22 cellular contexts compared by ENCODE assay signal in the genomic region with DNA sequence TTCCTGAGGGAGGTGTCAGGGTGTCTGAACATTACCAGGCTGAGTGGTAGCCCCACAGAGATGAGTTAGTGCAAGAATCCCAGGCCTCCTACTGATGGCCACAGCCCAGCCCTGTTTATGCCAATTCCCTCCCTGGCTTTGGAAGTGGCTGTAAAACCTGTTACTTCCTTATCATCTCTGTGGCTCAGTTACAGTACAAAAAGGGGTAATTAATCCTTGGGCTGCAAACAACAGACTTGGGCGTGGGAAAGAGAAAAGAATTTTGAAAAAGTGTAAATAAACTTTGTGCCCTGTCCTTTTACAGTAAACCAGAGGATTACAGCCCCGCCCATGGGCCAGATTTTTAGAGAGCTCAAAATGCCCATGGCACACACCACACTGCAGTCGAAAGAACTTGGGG.
DNase-seq lines count a peak whose midpoint lies in the region; ATAC-seq and TF ChIP-seq lines count a peak whose summit lies in the region.
"Had no signal": no experiment of that assay in that cellular context is flagged by ENCODE, and none has a peak within 500 bp of the region (broad histone marks: within the 10 kb centered on the region; RNA-seq: fewer than 3 reads in every experiment).

No MANE protein-coding gene starts in this region.

- H3K36me3 Mint-ChIP-seq in CD8-positive, alpha-beta T cell = no peaks in the 10 kb centered on the region
- H3K36me3 Mint-ChIP-seq: memory B cell; naive thymus-derived CD8-positive, alpha-beta T cell had no signal

- 48 to 60% methylated on average over 1 to 3 of the region's 3 CpGs for WGBS in transverse colon (ENCODE audit: low coverage in 1 of 2), 2 donors

- H3K27ac ChIP-seq in left lung = peak overlapping the region; percentile 36 to 51
- peak overlapping the region; percentile 10 to 61 (median 36) for H3K27ac ChIP-seq in transverse colon
- no peak overlapping the region for H3K27ac ChIP-seq in CD8-positive, alpha-beta T cell (ENCODE audit: low read depth, low read length)
- H3K27ac ChIP-seq: coronary artery had no signal

- CTCF ChIA-PET in CD8-positive, alpha-beta T cell (lab: Charles Lee) = no interaction called here

- H3K27me3 ChIP-seq in left lung (no peaks in the 10 kb centered on the region), transverse colon (no peaks in the 10 kb centered on the region)
- H3K27me3 ChIP-seq in CD8-positive, alpha-beta T cell (ENCODE audit: insufficient read depth, low read length) = no peaks in the 10 kb centered on the region
- H3K27me3 ChIP-seq: upper lobe of left lung had no signal

- H3K9me3 Mint-ChIP-seq in CD8-positive, alpha-beta T cell = no peaks in the 10 kb centered on the region
- H3K9me3 Mint-ChIP-seq: endodermal cell; H9; memory B cell; naive thymus-derived CD8-positive, alpha-beta T cell had no signal

- peak; percentile 59 for ATAC-seq in left lung
- ATAC-seq in CD8-positive, alpha-beta T cell = no peak
- ATAC-seq: activated CD8-positive, alpha-beta T cell treated with anti-CD3 and anti-CD28 coated beads, Interleukin-2, amount 10 ng/mL, durations not matched to agents 7 days and 5 days; naive thymus-derived CD8-positive, alpha-beta T cell had no signal

- H3K27ac Mint-ChIP-seq in CD8-positive, alpha-beta T cell = no peak overlapping the region
- H3K27ac Mint-ChIP-seq: activated CD8-positive, alpha-beta T cell treated with anti-CD3 and anti-CD28 coated beads, Interleukin-2, amount 10 ng/mL, durations not matched to agents 7 days and 5 days; B cell; endodermal cell; H9; memory B cell; naive thymus-derived CD8-positive, alpha-beta T cell had no signal

- H3K36me3 ChIP-seq in left lung = no peaks in the 10 kb centered on the region
- H3K36me3 ChIP-seq in transverse colon = no peaks in the 10 kb centered on the region
- H3K36me3 ChIP-seq in CD8-positive, alpha-beta T cell (ENCODE audit: insufficient read depth, low read length) = no peaks in the 10 kb centered on the region
- H3K36me3 ChIP-seq: upper lobe of left lung had no signal

- no peaks in the 10 kb centered on the region for H3K27me3 Mint-ChIP-seq in CD8-positive, alpha-beta T cell (ENCODE audit: low read depth)
- H3K27me3 Mint-ChIP-seq: B cell; memory B cell; naive thymus-derived CD8-positive, alpha-beta T cell had no signal

- no peak for TF ChIP-seq CTCF in left lung (IDR thresholded peaks at IDR 0.05)
- no peak for TF ChIP-seq CTCF in transverse colon (IDR thresholded peaks at IDR 0.05)
- no peak for TF ChIP-seq CTCF in CD8-positive, alpha-beta T cell (IDR thresholded peaks at IDR 0.05)

- peaks cover 3 to 6% of the 10 kb centered on the region in 2 donors for H3K4me1 ChIP-seq in left lung
- peaks cover 0 to 29% (median 6%) of the 10 kb centered on the region in 4 donors for H3K4me1 ChIP-seq in transverse colon
- no peaks in the 10 kb centered on the region for H3K4me1 ChIP-seq in CD8-positive, alpha-beta T cell (ENCODE audit: insufficient read depth, low read length)

- H3K9me3 ChIP-seq in left lung (no peaks in the 10 kb centered on the region), transverse colon (no peaks in the 10 kb centered on the region)
- H3K9me3 ChIP-seq in CD8-positive, alpha-beta T cell (ENCODE audit: low read length) = no peaks in the 10 kb centered on the region
- H3K9me3 ChIP-seq: upper lobe of left lung had no signal

- no peak overlapping the region for H3K4me3 Mint-ChIP-seq in CD8-positive, alpha-beta T cell
- H3K4me3 Mint-ChIP-seq: activated CD8-positive, alpha-beta T cell treated with anti-CD3 and anti-CD28 coated beads, Interleukin-2, amount 10 ng/mL, durations not matched to agents 7 days and 5 days; B cell; endodermal cell; H9; memory B cell; naive thymus-derived CD8-positive, alpha-beta T cell had no signal

- TF ChIP-seq EP300 in transverse colon (IDR thresholded peaks at IDR 0.05; ENCODE audit: low read depth) = no peak

- H3K4me3 ChIP-seq in left lung (no peak overlapping the region), transverse colon (no peak overlapping the region)
- no peak overlapping the region for H3K4me3 ChIP-seq in CD8-positive, alpha-beta T cell (ENCODE audit: low read depth, low read length)
- H3K4me3 ChIP-seq: coronary artery, upper lobe of left lung had no signal

- intact Hi-C loops in left lung (cut with DNase I) = no loop called here
- intact Hi-C loops in transverse colon (cut with DNase I; ENCODE audit: low total_unique reads) = no loop called here
- intact Hi-C loops in CD8-positive, alpha-beta T cell (cut with DNase I, micrococcal nuclease) = no loop called here

- DNase-seq in NCI-H345 (lab: John Stamatoyannopoulos, UW) = peak; percentile 6
- DNase-seq in NCI-H345 treated with DMSO at 0.1 percent for 48 hours (lab: John Stamatoyannopoulos, UW; ENCODE audit: unreplicated experiment) = no peak
- DNase-seq in NCI-H748 (lab: John Stamatoyannopoulos, UW; ENCODE audit: unreplicated experiment) = peak; percentile 63
- no peak for DNase-seq in left lung
- peak; percentile 49 for DNase-seq in transverse colon
- no peak for DNase-seq in CD8-positive, alpha-beta T cell
- no peak for DNase-seq in NCI-H82 (lab: John Stamatoyannopoulos, UW)
- DNase-seq in iPS-NIHi7 (ENCODE audit: extremely low spot score) = no peak
- DNase-seq: activated CD4-positive, CD25-positive, alpha-beta regulatory T cell treated with anti-CD3 and anti-CD28 coated beads, Interleukin-2, amount 50 U/mL, for 72 hours; activated CD8-positive, alpha-beta T cell treated with anti-CD3 and anti-CD28 coated beads, Interleukin-2, amount 10 ng/mL, durations not matched to agents 7 days and 5 days; activated gamma-delta T cell; endodermal cell; H9; KBM-7; MV-4-11; naive thymus-derived CD8-positive, alpha-beta T cell; NCI-H1694 treated with DMSO at 0.1 percent for 48 hours; NCI-H524; upper lobe of left lung had no signal

- in situ Hi-C loops in transverse colon (cut with MboI; ENCODE audit: low pct_ligation_motif_present in 1 of 4, low pct_unique_long_range_greater_than_20kb in 1 of 4, low sequenced_read_pairs in 3 of 4) = no loop called here

- no peaks in the 10 kb centered on the region for H3K4me1 Mint-ChIP-seq in CD8-positive, alpha-beta T cell (ENCODE audit: low read depth)
- H3K4me1 Mint-ChIP-seq: B cell, memory B cell had no signal

- POLR2A ChIA-PET in CD8-positive, alpha-beta T cell (lab: Charles Lee) = no interaction called here

- TF ChIP-seq POLR2A in transverse colon (IDR thresholded peaks at IDR 0.05) = no peak

Comparison
In these comparisons a context has a peak if more than half of its experiments do, and no peak if none do; other contexts are left out.
1. DNase-seq: peak in NCI-H345 (single experiment), NCI-H748 (single experiment) and transverse colon (single experiment); none in NCI-H345 treated with DMSO at 0.1 percent for 48 hours (single experiment), left lung (0 of 2), CD8-positive, alpha-beta T cell (0 of 7), NCI-H82 (single experiment) and iPS-NIHi7 (single experiment).